In genomic region chr22:50699001-50699753, GRCh38 we compare ENCODE assay signal across 19 cellular contexts. TPM values are rescaled to one million over a fixed set of nuclear protein-coding genes. Genes with fewer than 3 reads are reported as not detected.
DNase-seq lines count a peak whose midpoint lies in the region; ATAC-seq and TF ChIP-seq lines count a peak whose summit lies in the region.
"Had no signal": no experiment of that assay in that cellular context is flagged by ENCODE, and none has a peak within 500 bp of the region (broad histone marks: within the 10 kb centered on the region; RNA-seq: fewer than 3 reads in every experiment).

No MANE protein-coding gene starts in this region.

- peak overlapping the region; percentile 49 for H4K8ac ChIP-seq in neuronal stem cell (ENCODE audit: low read depth, low read length)

- ATAC-seq in heart right ventricle, result no peak
- ATAC-seq in left ventricle myocardium superior, result no peak
- ATAC-seq: gastrocnemius medialis; stimulated activated effector memory CD8-positive, alpha-beta T cell treated with anti-CD3 and anti-CD28 coated beads, Interleukin-12 subunit alpha, Interleukin-12 subunit beta, amount 100 ng/mL, for 72 hours had no signal

- H2BK5ac ChIP-seq in neuronal stem cell (ENCODE audit: low read length), result no peak overlapping the region

- H3K27me3 Mint-ChIP-seq in activated naive CD8-positive, alpha-beta T cell treated with anti-CD3 and anti-CD28 coated beads for 36 hours, result no peaks in the 10 kb centered on the region
- H3K27me3 Mint-ChIP-seq: activated CD4-positive, alpha-beta T cell treated with anti-CD3 and anti-CD28 coated beads, Interleukin-2, amount 10 ng/mL, durations not matched to agents 7 days and 5 days; activated naive CD8-positive, alpha-beta T cell treated with anti-CD3 and anti-CD28 coated beads, Interleukin-2, amount 10 ng/mL, durations not matched to agents 7 days and 5 days; central memory CD8-positive, alpha-beta T cell had no signal

- peak overlapping the region; percentile 64 for H2BK120ac ChIP-seq in neuronal stem cell (ENCODE audit: low read depth, low read length)

- no peak overlapping the region for H3K27ac Mint-ChIP-seq in activated naive CD8-positive, alpha-beta T cell treated with anti-CD3 and anti-CD28 coated beads for 36 hours
- H3K27ac Mint-ChIP-seq: activated CD4-positive, alpha-beta T cell treated with anti-CD3 and anti-CD28 coated beads, Interleukin-2, amount 10 ng/mL, durations not matched to agents 7 days and 5 days; activated naive CD8-positive, alpha-beta T cell treated with anti-CD3 and anti-CD28 coated beads, Interleukin-2, amount 10 ng/mL, durations not matched to agents 7 days and 5 days; immature natural killer cell; stimulated activated effector memory CD8-positive, alpha-beta T cell treated with anti-CD3 and anti-CD28 coated beads, Interleukin-12 subunit alpha, Interleukin-12 subunit beta, amount 100 ng/mL, for 72 hours had no signal

- no peaks in the 10 kb centered on the region for H3K27me3 ChIP-seq in heart right ventricle
- H3K27me3 ChIP-seq in neuronal stem cell (ENCODE audit: control insufficient read depth in 3 of 3, insufficient read depth in 3 of 3, low read depth in 1 of 3, low read length in 3 of 3), result peaks cover 0 to 3% (median 0%) of the 10 kb centered on the region in 3 experiments
- no peaks in the 10 kb centered on the region for H3K27me3 ChIP-seq in brain microvascular endothelial cell (replicated peaks)
- H3K27me3 ChIP-seq: pancreas had no signal

- no peaks in the 10 kb centered on the region for H3K9me3 ChIP-seq in heart right ventricle
- H3K9me3 ChIP-seq in neuronal stem cell (replicated peaks in 1 of 2; ENCODE audit: control insufficient read depth in 2 of 2, insufficient read depth in 1 of 2, low read depth in 1 of 2, low read length in 2 of 2), result no peaks in the 10 kb centered on the region
- H3K9me3 ChIP-seq: gastrocnemius medialis, pancreas had no signal

- H4K91ac ChIP-seq in neuronal stem cell (ENCODE audit: low read depth, low read length, poor library complexity), result no peak overlapping the region

- H3K36me3 ChIP-seq in heart right ventricle (peaks cover 0 to 90% (median 0%) of the 10 kb centered on the region in 9 donors), neuronal stem cell (replicated peaks in 1 of 2; ENCODE audit: control insufficient read depth in 2 of 2, insufficient read depth in 2 of 2, low read length in 2 of 2) (peaks cover 11 to 48% of the 10 kb centered on the region in 2 donors), brain microvascular endothelial cell (replicated peaks) (no peaks in the 10 kb centered on the region)
- H3K36me3 ChIP-seq: pancreas had no signal

- no peaks in the 10 kb centered on the region for H3K9me3 Mint-ChIP-seq in activated naive CD8-positive, alpha-beta T cell treated with anti-CD3 and anti-CD28 coated beads for 36 hours
- H3K9me3 Mint-ChIP-seq: activated CD4-positive, alpha-beta T cell treated with anti-CD3 and anti-CD28 coated beads, Interleukin-2, amount 10 ng/mL, durations not matched to agents 7 days and 5 days; activated naive CD8-positive, alpha-beta T cell treated with anti-CD3 and anti-CD28 coated beads, Interleukin-2, amount 10 ng/mL, durations not matched to agents 7 days and 5 days; central memory CD8-positive, alpha-beta T cell; immature natural killer cell; stimulated activated effector memory CD8-positive, alpha-beta T cell treated with anti-CD3 and anti-CD28 coated beads, Interleukin-12 subunit alpha, Interleukin-12 subunit beta, amount 100 ng/mL, for 72 hours had no signal

- no peak overlapping the region for H2BK12ac ChIP-seq in neuronal stem cell (ENCODE audit: low read length)

- H3K4me1 ChIP-seq in heart right ventricle (peaks cover 19 to 90% (median 52%) of the 10 kb centered on the region in 9 donors), neuronal stem cell (ENCODE audit: control insufficient read depth in 2 of 2, insufficient read depth in 1 of 2, low read depth in 1 of 2, low read length in 2 of 2) (peaks cover 18 to 21% of the 10 kb centered on the region in 2 donors)

- intact Hi-C loops in cardiac septum (cut with DNase I) (no loop called here), heart right ventricle (cut with DNase I) (loop anchor here in 2 of 10 donors (5.0 kb wide), 1 partner anchor 72 kb away; the partner anchor contains the start of gene ARSA (in 2 of the 2)), left ventricle myocardium superior (cut with micrococcal nuclease) (no loop called here)

- WGBS in heart right ventricle, 2 donors, result 77 to 89% methylated on average over 15 of the region's 15 CpGs
- WGBS in neuronal stem cell (ENCODE audit: extremely low coverage in 2 of 2, insufficient read length in 2 of 2, insufficient replicate concordance in 1 of 2), 2 donors, result no CpG with 5 or more reads among the region's 15 CpGs

- H3K23ac ChIP-seq in neuronal stem cell (ENCODE audit: low read depth, low read length, poor library complexity), result no peak overlapping the region

- in situ Hi-C loops in brain microvascular endothelial cell (cut with HindIII; ENCODE audit: low pct_ligation_motif_present, low sequenced_read_pairs) (no loop called here), GM13977 (cut with MboI; ENCODE audit: low pct_unique_long_range_greater_than_20kb, low sequenced_read_pairs, unreplicated experiment) (no loop called here)

- H3K36me3 Mint-ChIP-seq in activated naive CD8-positive, alpha-beta T cell treated with anti-CD3 and anti-CD28 coated beads for 36 hours, result no peaks in the 10 kb centered on the region
- H3K36me3 Mint-ChIP-seq: activated naive CD8-positive, alpha-beta T cell treated with anti-CD3 and anti-CD28 coated beads, Interleukin-2, amount 10 ng/mL, durations not matched to agents 7 days and 5 days; immature natural killer cell; stimulated activated effector memory CD8-positive, alpha-beta T cell treated with anti-CD3 and anti-CD28 coated beads, Interleukin-12 subunit alpha, Interleukin-12 subunit beta, amount 100 ng/mL, for 72 hours had no signal

- peak overlapping the region; percentile 20 for H2BK15ac ChIP-seq in neuronal stem cell (ENCODE audit: low read length)

- H2AK5ac ChIP-seq in neuronal stem cell (ENCODE audit: low read depth, low read length), result peak overlapping the region; percentile 96

- H3K4me3 Mint-ChIP-seq in activated naive CD8-positive, alpha-beta T cell treated with anti-CD3 and anti-CD28 coated beads for 36 hours, result no peak overlapping the region
- H3K4me3 Mint-ChIP-seq: activated CD4-positive, alpha-beta T cell treated with anti-CD3 and anti-CD28 coated beads, Interleukin-2, amount 10 ng/mL, durations not matched to agents 7 days and 5 days; activated naive CD8-positive, alpha-beta T cell treated with anti-CD3 and anti-CD28 coated beads, Interleukin-2, amount 10 ng/mL, durations not matched to agents 7 days and 5 days; central memory CD8-positive, alpha-beta T cell; immature natural killer cell; stimulated activated effector memory CD8-positive, alpha-beta T cell treated with anti-CD3 and anti-CD28 coated beads, Interleukin-12 subunit alpha, Interleukin-12 subunit beta, amount 100 ng/mL, for 72 hours had no signal

- H3K79me1 ChIP-seq in neuronal stem cell (ENCODE audit: low read depth, low read length), result peaks cover 1% of the 10 kb centered on the region

- H3K4me3 ChIP-seq in heart right ventricle (no peak overlapping the region), neuronal stem cell (ENCODE audit: low read length in 2 of 2) (peak overlapping the region; percentile 11 to 56), brain microvascular endothelial cell (ENCODE audit: low read depth, low read length) (no peak overlapping the region)
- H3K4me3 ChIP-seq: gastrocnemius medialis, GM23248, pancreas had no signal

- peak overlapping the region; percentile 33 for H3K9ac ChIP-seq in neuronal stem cell (ENCODE audit: low read depth, low read length, poor library complexity)
- H3K9ac ChIP-seq: GM23248 had no signal

- H3K4me2 ChIP-seq in neuronal stem cell (ENCODE audit: insufficient read depth, low read length, poor library complexity, severe bottlenecking), result no peak overlapping the region

- no peak overlapping the region for H3K14ac ChIP-seq in neuronal stem cell (ENCODE audit: low read length)

- H2AFZ ChIP-seq in neuronal stem cell (ENCODE audit: low read length), result no peak overlapping the region
- H2AFZ ChIP-seq: GM23248 had no signal

- H3K4me1 Mint-ChIP-seq in activated naive CD8-positive, alpha-beta T cell treated with anti-CD3 and anti-CD28 coated beads for 36 hours, result peaks cover 16% of the 10 kb centered on the region
- H3K4me1 Mint-ChIP-seq: immature natural killer cell had no signal

- TF ChIP-seq CTCF in heart right ventricle (IDR thresholded peaks at IDR 0.05) (no peak), brain microvascular endothelial cell (IDR thresholded peaks at IDR 0.05; ENCODE audit: low read depth, low read length, missing control alignments) (no peak), GM13977 (IDR thresholded peaks at IDR 0.05; ENCODE audit: extremely low read depth, insufficient read depth, missing control alignments) (no peak)

- H3K4ac ChIP-seq in neuronal stem cell (ENCODE audit: low read length), result no peak overlapping the region

- H3K18ac ChIP-seq in neuronal stem cell (ENCODE audit: low read length), result peak overlapping the region; percentile 15

- DNase-seq in cardiac septum (ENCODE audit: low spot score) (peak; percentile 71), heart right ventricle (no peak), left ventricle myocardium superior (peak; percentile 22), neuronal stem cell (ENCODE audit: low spot score) (no peak), brain microvascular endothelial cell (no peak), Kasumi-1 (lab: John Stamatoyannopoulos, UW) (no peak), GM13977 (ENCODE audit: low spot score) (no peak)
- DNase-seq in activated naive CD8-positive, alpha-beta T cell treated with anti-CD3 and anti-CD28 coated beads for 36 hours, result no peak
- DNase-seq: activated CD4-positive, alpha-beta T cell treated with anti-CD3 and anti-CD28 coated beads, Interleukin-2, amount 10 ng/mL, durations not matched to agents 7 days and 5 days; activated naive CD8-positive, alpha-beta T cell treated with anti-CD3 and anti-CD28 coated beads, Interleukin-2, amount 10 ng/mL, durations not matched to agents 7 days and 5 days; activated T-cell treated with anti-CD3 and anti-CD28 coated beads for 4 hours; EL; gastrocnemius medialis; immature natural killer cell had no signal

- peak overlapping the region in 5 of 10 donors; percentile 8 to 29 (median 26) for H3K27ac ChIP-seq in heart right ventricle
- no peak overlapping the region for H3K27ac ChIP-seq in neuronal stem cell (replicated peaks; ENCODE audit: low read length)
- no peak overlapping the region for H3K27ac ChIP-seq in brain microvascular endothelial cell
- H3K27ac ChIP-seq: gastrocnemius medialis, GM23248, HL-60, pancreas had no signal

RNA-seq across cellular contexts. Expression of gene SHANK3, which starts 26.6 kb away (rescaled TPM):
- total RNA-seq in cardiac septum (25.9 TPM), heart right ventricle (10 to 100 TPM; 19.9 to 36.9 (median 24.7) TPM), left ventricle myocardium superior (22.9 TPM)
- 10 to 100 TPM; 14.3 to 59.8 TPM for polyA plus RNA-seq in heart right ventricle
- polyA plus RNA-seq in neuronal stem cell (2013, experiment 1 of 2), result 9.8 TPM
- 9.9 TPM for polyA plus RNA-seq in neuronal stem cell (2013, experiment 2 of 2)
- total RNA-seq in activated naive CD8-positive, alpha-beta T cell treated with anti-CD3 and anti-CD28 coated beads for 36 hours, result under 1 TPM; 0.27 to 0.30 TPM
- polyA plus RNA-seq: immature natural killer cell had no signal

RNA-seq across cellular contexts. Expression of gene ACR, which starts 38.8 kb away (rescaled TPM):
- total RNA-seq in cardiac septum (0.40 TPM), heart right ventricle (1 to 10 TPM in 1 of 10 donors, under 1 TPM in 8, not detected in 1; 0.28 to 1.1 (median 0.50) TPM), left ventricle myocardium superior (not detected)
- polyA plus RNA-seq in heart right ventricle, result under 1 TPM; 0.13 to 0.66 TPM
- 0.61 TPM for polyA plus RNA-seq in neuronal stem cell (2013, experiment 1 of 2)
- 0.48 TPM for polyA plus RNA-seq in neuronal stem cell (2013, experiment 2 of 2)
- not detected for total RNA-seq in activated naive CD8-positive, alpha-beta T cell treated with anti-CD3 and anti-CD28 coated beads for 36 hours
- total RNA-seq: activated CD4-positive, alpha-beta T cell treated with anti-CD3 and anti-CD28 coated beads, Interleukin-2, amount 10 ng/mL, durations not matched to agents 7 days and 5 days; activated naive CD8-positive, alpha-beta T cell treated with anti-CD3 and anti-CD28 coated beads, Interleukin-2, amount 10 ng/mL, durations not matched to agents 7 days and 5 days; gastrocnemius medialis; GM23248 had no signal
- polyA plus RNA-seq: GM23248, immature natural killer cell had no signal

Comparison
In these comparisons a context has a peak if more than half of its experiments do, and no peak if none do; other contexts are left out.
1. DNase-seq: peak in cardiac septum (single experiment) and left ventricle myocardium superior (single experiment); none in heart right ventricle (0 of 2), neuronal stem cell (single experiment), brain microvascular endothelial cell (single experiment), Kasumi-1 (0 of 2), GM13977 (single experiment) and activated naive CD8-positive, alpha-beta T cell treated with anti-CD3 and anti-CD28 coated beads for 36 hours (single experiment).
2. H3K4me3 ChIP-seq: peak in neuronal stem cell (2 of 2); none in heart right ventricle (0 of 10) and brain microvascular endothelial cell (single experiment).
3. RNA of gene SHANK3, which starts 26.6 kb away (total RNA-seq): 25.9 TPM in cardiac septum (single experiment), 19.9 to 36.9 TPM in heart right ventricle and 22.9 TPM in left ventricle myocardium superior (single experiment); 0.27 to 0.30 TPM in activated naive CD8-positive, alpha-beta T cell treated with anti-CD3 and anti-CD28 coated beads for 36 hours; every median in the first group is over 10 times any median in the second.